ENCODE assay signal across 11 cellular contexts in genomic region chr6:13787146-13787545, GRCh38. TPM values are rescaled to one million over a fixed set of nuclear protein-coding genes. Genes with fewer than 3 reads are reported as not detected.
DNase-seq lines count a peak whose midpoint lies in the region; ATAC-seq and TF ChIP-seq lines count a peak whose summit lies in the region.
"Had no signal": no experiment of that assay in that cellular context is flagged by ENCODE, and none has a peak within 500 bp of the region (broad histone marks: within the 10 kb centered on the region; RNA-seq: fewer than 3 reads in every experiment).

No MANE protein-coding gene starts in this region.

- peaks cover 41% of the 10 kb centered on the region for H3K36me3 Mint-ChIP-seq in activated naive CD8-positive, alpha-beta T cell treated with anti-CD3 and anti-CD28 coated beads, Interleukin-2, amount 50 U/mL, for 24 hours (ENCODE audit: low read depth)
- H3K36me3 Mint-ChIP-seq in effector memory CD8-positive, alpha-beta T cell (ENCODE audit: insufficient read depth), result peaks cover 6% of the 10 kb centered on the region

- peak overlapping the region; percentile 9 for H3K27ac ChIP-seq in left ventricle myocardium inferior (replicated peaks)
- H3K27ac ChIP-seq in skin epidermis, result peak overlapping the region in 13 of 21 experiments; percentile 3 to 71 (median 48)

- peak; percentile 42 for ATAC-seq in activated naive CD8-positive, alpha-beta T cell treated with anti-CD3 and anti-CD28 coated beads, Interleukin-2, amount 50 U/mL, for 24 hours
- no peak for ATAC-seq in GM21619 (IDR thresholded peaks at IDR 0.05; ENCODE audit: unreplicated experiment)
- ATAC-seq in GM19395 (IDR thresholded peaks at IDR 0.05; ENCODE audit: unreplicated experiment), result no peak
- no peak for ATAC-seq in effector memory CD8-positive, alpha-beta T cell (replicated peaks)

- H3K4me3 Mint-ChIP-seq in activated naive CD8-positive, alpha-beta T cell treated with anti-CD3 and anti-CD28 coated beads, Interleukin-2, amount 50 U/mL, for 24 hours, result peak overlapping the region; percentile 38
- no peak overlapping the region for H3K4me3 Mint-ChIP-seq in effector memory CD8-positive, alpha-beta T cell
- H3K4me3 Mint-ChIP-seq: naive B cell had no signal

- peak; percentile 56 for DNase-seq in activated CD4-positive, alpha-beta T cell treated with anti-CD3 and anti-CD28 coated beads for 48 hours
- no peak for DNase-seq in activated CD4-positive, alpha-beta T cell treated with anti-CD3 and anti-CD28 coated beads for 1 hour
- no peak for DNase-seq in activated naive CD8-positive, alpha-beta T cell treated with anti-CD3 and anti-CD28 coated beads, Interleukin-2, amount 50 U/mL, for 24 hours
- no peak for DNase-seq in left ventricle myocardium inferior
- no peak for DNase-seq in effector memory CD8-positive, alpha-beta T cell
- DNase-seq: naive B cell, NCI-H1417, Peyer's patch had no signal

- H3K36me3 ChIP-seq in left ventricle myocardium inferior, result peaks cover 23% of the 10 kb centered on the region

- H3K4me1 ChIP-seq in left ventricle myocardium inferior, result peaks cover 11% of the 10 kb centered on the region
- H3K4me1 ChIP-seq: Peyer's patch had no signal

- peak overlapping the region; percentile 85 for H3K27ac Mint-ChIP-seq in activated naive CD8-positive, alpha-beta T cell treated with anti-CD3 and anti-CD28 coated beads, Interleukin-2, amount 50 U/mL, for 24 hours
- H3K27ac Mint-ChIP-seq in effector memory CD8-positive, alpha-beta T cell, result no peak overlapping the region

- H3K4me3 ChIP-seq in left ventricle myocardium inferior (no peak overlapping the region), skin epidermis (no peak overlapping the region)
- H3K4me3 ChIP-seq: Peyer's patch had no signal

- intact Hi-C loops in left ventricle myocardium inferior (cut with micrococcal nuclease), result no loop called here

- H3K9me3 Mint-ChIP-seq in activated naive CD8-positive, alpha-beta T cell treated with anti-CD3 and anti-CD28 coated beads, Interleukin-2, amount 50 U/mL, for 24 hours, result no peaks in the 10 kb centered on the region
- H3K9me3 Mint-ChIP-seq in effector memory CD8-positive, alpha-beta T cell, result no peaks in the 10 kb centered on the region
- H3K9me3 Mint-ChIP-seq: naive B cell had no signal

- H3K27me3 ChIP-seq in left ventricle myocardium inferior (ENCODE audit: low read depth), result no peaks in the 10 kb centered on the region
- H3K27me3 ChIP-seq: Peyer's patch had no signal

- no peaks in the 10 kb centered on the region for H3K9me3 ChIP-seq in left ventricle myocardium inferior (replicated peaks)
- H3K9me3 ChIP-seq: Peyer's patch had no signal

- TF ChIP-seq CTCF in left ventricle myocardium inferior (IDR thresholded peaks at IDR 0.05; ENCODE audit: borderline replicate concordance), result no peak

- peaks cover 37% of the 10 kb centered on the region for H3K4me1 Mint-ChIP-seq in activated naive CD8-positive, alpha-beta T cell treated with anti-CD3 and anti-CD28 coated beads, Interleukin-2, amount 50 U/mL, for 24 hours
- no peaks in the 10 kb centered on the region for H3K4me1 Mint-ChIP-seq in effector memory CD8-positive, alpha-beta T cell (ENCODE audit: low read depth in 2 of 2)
- H3K4me1 Mint-ChIP-seq: naive B cell had no signal

- no peaks in the 10 kb centered on the region for H3K27me3 Mint-ChIP-seq in activated naive CD8-positive, alpha-beta T cell treated with anti-CD3 and anti-CD28 coated beads, Interleukin-2, amount 50 U/mL, for 24 hours
- no peaks in the 10 kb centered on the region for H3K27me3 Mint-ChIP-seq in effector memory CD8-positive, alpha-beta T cell
- H3K27me3 Mint-ChIP-seq: naive B cell had no signal

RNA-seq across cellular contexts. Expression of gene MCUR1, which starts 27.2 kb away (rescaled TPM):
- total RNA-seq in left ventricle myocardium inferior, result 30.7 TPM
